Comparison of ENCODE assay signal across 8 cellular contexts in the genomic region with DNA sequence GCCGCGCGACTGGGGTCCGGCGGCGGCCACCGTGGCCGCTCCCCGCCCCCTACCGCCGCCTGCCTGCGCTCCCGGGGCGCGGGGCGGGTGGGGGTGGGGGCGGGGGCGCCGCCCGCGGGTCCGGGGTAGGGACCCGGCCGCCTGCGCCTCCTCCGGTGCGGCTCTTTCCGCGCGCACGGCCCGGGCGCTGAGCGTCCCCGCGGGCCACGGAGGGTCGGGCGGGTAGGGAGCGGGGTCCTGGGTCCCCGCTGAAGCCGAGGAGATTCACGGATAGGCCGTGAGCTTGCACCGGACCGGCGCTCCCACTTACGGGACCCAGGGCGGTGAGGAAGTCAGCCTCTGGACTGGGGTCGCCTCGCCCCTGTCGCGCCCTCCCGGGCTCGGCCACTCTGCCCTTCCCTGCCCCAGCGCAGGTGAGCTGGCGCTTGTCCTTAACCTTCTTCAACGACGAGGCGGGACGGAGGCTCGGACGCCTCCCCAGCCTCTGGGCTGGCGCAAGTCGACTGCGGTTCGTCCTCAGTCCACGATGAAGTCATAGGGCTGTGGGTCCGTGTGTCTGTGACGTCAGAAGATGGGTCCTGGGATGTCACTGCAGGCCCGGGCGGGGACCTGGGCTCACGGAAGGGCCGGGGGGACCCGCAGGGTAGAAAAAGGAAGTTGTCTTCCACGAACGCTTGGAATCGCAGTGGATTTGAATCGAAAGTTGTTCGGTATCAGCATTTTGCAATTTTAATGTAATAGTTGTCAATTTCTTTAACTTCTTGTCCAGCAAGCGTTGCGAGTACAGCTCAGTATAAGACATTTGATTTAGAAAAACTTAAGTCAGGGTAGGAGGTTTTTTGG. TPM values are rescaled to one million over a fixed set of nuclear protein-coding genes. Genes with fewer than 3 reads are reported as not detected.
DNase-seq lines count a peak whose midpoint lies in the region; ATAC-seq and TF ChIP-seq lines count a peak whose summit lies in the region.

No MANE protein-coding gene starts in this region.

- TF ChIP-seq EP300 in SK-N-SH (IDR thresholded peaks at IDR 0.05; ENCODE audit: borderline replicate concordance in 1 of 2, low read depth in 1 of 2, low read length in 1 of 2) = no peak

- CTCF ChIA-PET in SK-N-SH (lab: Yijun Ruan, JAX) = interaction anchor here (0.7 to 4.8 kb wide), 10 partner anchors 11 to 166 kb away, joined by 3 to 94 read pairs (median 8); no protein-coding TSS in a partner anchor

- ATAC-seq in GM23338 = peak; percentile 43
- ATAC-seq in activated naive CD4-positive, alpha-beta T cell treated with anti-CD3 and anti-CD28 coated beads, Interleukin-2, amount 50 U/mL, for 72 hours = peak; percentile 24 to 34

- H3K27me3 ChIP-seq in GM23338 (ENCODE audit: insufficient read depth) = no peaks in the 10 kb centered on the region
- H3K27me3 ChIP-seq in SK-N-SH (ENCODE audit: insufficient read depth) = no peaks in the 10 kb centered on the region
- no peaks in the 10 kb centered on the region for H3K27me3 ChIP-seq in osteoblast (ENCODE audit: insufficient read depth, low read length)
- no peaks in the 10 kb centered on the region for H3K27me3 ChIP-seq in thyroid gland

- H3K4me1 ChIP-seq in GM23338 (ENCODE audit: insufficient read depth) (peaks cover 7% of the 10 kb centered on the region), SK-N-SH (ENCODE audit: control insufficient read depth in 1 of 2, insufficient read depth in 2 of 2, low read depth in 1 of 2, low read length in 1 of 2) (peaks cover 13 to 17% of the 10 kb centered on the region in 2 experiments; a peak in 3 of 4 replicates), osteoblast (ENCODE audit: insufficient read depth, low read length) (peaks cover 18% of the 10 kb centered on the region), thyroid gland (peaks cover 44 to 52% of the 10 kb centered on the region in 2 donors)

- peak; percentile 30 to 58 for TF ChIP-seq POLR2A in thyroid gland (IDR thresholded peaks at IDR 0.05)

- H3K4me3 ChIP-seq in GM23338 (peak overlapping the region; percentile 91), SK-N-SH (ENCODE audit: low read depth in 2 of 2, low read length in 1 of 2) (peak overlapping the region; percentile 69 to 98), osteoblast (ENCODE audit: insufficient read depth, low read length) (peak overlapping the region; percentile 96), thyroid gland (replicated peaks in 1 of 3) (peak overlapping the region; percentile 87 to 95 (median 93))

- H3K36me3 Mint-ChIP-seq in GM23338 (ENCODE audit: low read depth) (no peaks in the 10 kb centered on the region), glutamatergic neuron (ENCODE audit: unreplicated experiment) (no peaks in the 10 kb centered on the region)
- H3K36me3 Mint-ChIP-seq in activated naive CD4-positive, alpha-beta T cell treated with anti-CD3 and anti-CD28 coated beads, Interleukin-2, amount 50 U/mL, for 72 hours = no peaks in the 10 kb centered on the region

- H2AFZ ChIP-seq in GM23338 (peak overlapping the region; percentile 79; the same call in 1 of the 2 replicates), SK-N-SH (ENCODE audit: low read depth) (peak overlapping the region; percentile 71; the same call in 1 of the 2 replicates), osteoblast (ENCODE audit: low read length) (peak overlapping the region; percentile 90)

- TF ChIP-seq RAD21 in SK-N-SH (IDR thresholded peaks at IDR 0.05; ENCODE audit: low read length) = no peak

- H3K9me3 ChIP-seq in SK-N-SH = no peaks in the 10 kb centered on the region
- no peaks in the 10 kb centered on the region for H3K9me3 ChIP-seq in osteoblast (ENCODE audit: low read depth, low read length)
- no peaks in the 10 kb centered on the region for H3K9me3 ChIP-seq in thyroid gland

- no peaks in the 10 kb centered on the region for H3F3A ChIP-seq in GM23338 (replicated peaks; ENCODE audit: low read depth)
- H3F3A ChIP-seq in SK-N-SH (replicated peaks; ENCODE audit: insufficient read depth) = no peaks in the 10 kb centered on the region

- 3% methylated on average over 22 of the region's 82 CpGs for WGBS in SK-N-SH (ENCODE audit: low lambda C conversion rate)
- WGBS in thyroid gland, 2 donors = 1% methylated on average over 25 to 26 of the region's 82 CpGs

- H3K27ac ChIP-seq in GM23338 (ENCODE audit: low read depth) = no peak overlapping the region
- H3K27ac ChIP-seq in SK-N-SH (ENCODE audit: low read depth in 2 of 2, low read length in 1 of 2) = peak overlapping the region; percentile 78 to 79
- H3K27ac ChIP-seq in osteoblast (ENCODE audit: low read depth, low read length) = peak overlapping the region; percentile 90
- H3K27ac ChIP-seq in thyroid gland = peak overlapping the region; percentile 94 to 96 (median 96)

- DNase-seq in GDM1 (lab: John Stamatoyannopoulos, UW) (peak; percentile 75), GM23338 (ENCODE audit: low spot score) (peak; percentile 71), Kasumi-1 (lab: John Stamatoyannopoulos, UW) (peak; percentile 62 to 66), SK-N-SH (peak; percentile 91), glutamatergic neuron (peak; percentile 76), osteoblast (ENCODE audit: insufficient read length, low spot score, missing footprints) (peak; percentile 98), thyroid gland (peak; percentile 69 to 70)
- peak; percentile 58 to 74 for DNase-seq in activated naive CD4-positive, alpha-beta T cell treated with anti-CD3 and anti-CD28 coated beads, Interleukin-2, amount 50 U/mL, for 72 hours (ENCODE audit: low spot score in 2 of 2)

- no peaks in the 10 kb centered on the region for H3K36me3 ChIP-seq in GM23338 (ENCODE audit: insufficient read depth)
- no peaks in the 10 kb centered on the region for H3K36me3 ChIP-seq in SK-N-SH (replicated peaks in 1 of 2; ENCODE audit: control insufficient read depth in 1 of 2, insufficient read depth in 2 of 2, low read length in 1 of 2)
- no peaks in the 10 kb centered on the region for H3K36me3 ChIP-seq in osteoblast (ENCODE audit: insufficient read depth, low read length)
- H3K36me3 ChIP-seq in thyroid gland = no peaks in the 10 kb centered on the region

- H4K20me1 ChIP-seq in GM23338 (replicated peaks; ENCODE audit: insufficient read depth) (peaks cover 6% of the 10 kb centered on the region; the same call in 1 of the 2 replicates), SK-N-SH (ENCODE audit: insufficient read depth) (peaks cover 37% of the 10 kb centered on the region; the same call in 1 of the 2 replicates), osteoblast (ENCODE audit: insufficient read depth, low read length) (peaks cover 26% of the 10 kb centered on the region)

- peaks cover 21% of the 10 kb centered on the region for H3K4me1 Mint-ChIP-seq in GM23338
- peaks cover 6% of the 10 kb centered on the region for H3K4me1 Mint-ChIP-seq in glutamatergic neuron (ENCODE audit: low read depth, unreplicated experiment)

- TF ChIP-seq CTCF in GM23338 (conservative IDR thresholded peaks at IDR 0.05; ENCODE audit: low read depth in 2 of 2) (no peak), SK-N-SH (IDR thresholded peaks at IDR 0.05) (no peak), glutamatergic neuron (IDR thresholded peaks at IDR 0.05; ENCODE audit: partially characterized antibody, unreplicated experiment) (no peak), osteoblast (IDR thresholded peaks at IDR 0.05; ENCODE audit: extremely low read depth, low read depth, low read length) (no peak), thyroid gland (IDR thresholded peaks at IDR 0.05) (no peak)

- intact Hi-C loops in thyroid gland (cut with DNase I) = no loop called here

- peak overlapping the region; percentile 88 for H3K4me3 Mint-ChIP-seq in GM23338
- H3K4me3 Mint-ChIP-seq in glutamatergic neuron (ENCODE audit: unreplicated experiment) = peak overlapping the region; percentile 94

- H3K27me3 Mint-ChIP-seq in GM23338 (ENCODE audit: insufficient read depth, low read depth, poor library complexity) (peaks cover 6% of the 10 kb centered on the region), glutamatergic neuron (ENCODE audit: unreplicated experiment) (peaks cover 5% of the 10 kb centered on the region)

- H3K79me2 ChIP-seq in GM23338 (replicated peaks; ENCODE audit: insufficient read depth) (peaks cover 49% of the 10 kb centered on the region), SK-N-SH (ENCODE audit: insufficient read depth) (peaks cover 49% of the 10 kb centered on the region), osteoblast (ENCODE audit: insufficient read depth, low read length) (peaks cover 52% of the 10 kb centered on the region)

- no peaks in the 10 kb centered on the region for H3K9me3 Mint-ChIP-seq in GM23338
- H3K9me3 Mint-ChIP-seq in activated naive CD4-positive, alpha-beta T cell treated with anti-CD3 and anti-CD28 coated beads, Interleukin-2, amount 50 U/mL, for 72 hours = no peaks in the 10 kb centered on the region
- peaks cover 3% of the 10 kb centered on the region for H3K9me3 Mint-ChIP-seq in glutamatergic neuron (ENCODE audit: unreplicated experiment)

- H3K9ac ChIP-seq in SK-N-SH = peak overlapping the region; percentile 86

- POLR2A ChIA-PET in SK-N-SH (lab: Yijun Ruan, JAX) = no interaction called here

- H3K27ac Mint-ChIP-seq in GM23338 = peak overlapping the region; percentile 90; the same call in 1 of the 2 replicates
- peak overlapping the region; percentile 85 to 88 for H3K27ac Mint-ChIP-seq in activated naive CD4-positive, alpha-beta T cell treated with anti-CD3 and anti-CD28 coated beads, Interleukin-2, amount 50 U/mL, for 72 hours
- peak overlapping the region; percentile 91 for H3K27ac Mint-ChIP-seq in glutamatergic neuron (ENCODE audit: unreplicated experiment)

- H3K9me2 ChIP-seq in GM23338 (ENCODE audit: insufficient read depth) (no peaks in the 10 kb centered on the region; the same call in 1 of the 2 replicates), SK-N-SH (no peaks in the 10 kb centered on the region)

- H3K4me2 ChIP-seq in GM23338 = peak overlapping the region; percentile 73
- H3K4me2 ChIP-seq in SK-N-SH = peak overlapping the region; percentile 70
- peak overlapping the region; percentile 91 for H3K4me2 ChIP-seq in osteoblast (ENCODE audit: insufficient read depth, low read length)

TF ChIP-seq in GM23338, 12 proteins besides CTCF, POLR2A, EP300 and RAD21 (continues in another document):
- TF ChIP-seq POLR2AphosphoS5 (IDR thresholded peaks at IDR 0.05; ENCODE audit: low read depth) (peak; percentile 40; the same call in 1 of the 2 replicates), JUNB (IDR thresholded peaks at IDR 0.05; ENCODE audit: unreplicated experiment) (no peak)

TF ChIP-seq in SK-N-SH, 30 proteins besides CTCF, POLR2A, EP300 and RAD21 (continues in another document):
- no peak for TF ChIP-seq FOSL2 (IDR thresholded peaks at IDR 0.05; ENCODE audit: borderline replicate concordance, low read depth)
- TF ChIP-seq SIN3A (IDR thresholded peaks at IDR 0.05; ENCODE audit: borderline replicate concordance, low read depth, low read length) = no peak

RNA-seq across cellular contexts. Expression of a gene that starts 0.6 kb away (rescaled TPM):
- 12.2 and 13.4 TPM in 2 replicates for total RNA-seq in GM23338 (2014; rRNA removed; shearing (Covaris generic))
- 7.0 and 9.4 TPM in 2 replicates for polyA plus RNA-seq in GM23338 (2016; fragmentation: Nextera tagmentation; extraction: Ambion mirVana)
- 10.0 and 13.2 TPM in 2 replicates for polyA plus RNA-seq in SK-N-SH (2012; rRNA removed)
- 9.3 and 10.9 TPM in 2 replicates for polyA plus RNA-seq in SK-N-SH (2012; cell fraction: cytosol; rRNA removed)
- polyA plus RNA-seq in SK-N-SH (2012; cell fraction: nucleus; rRNA removed) = 17.6 and 23.1 TPM in 2 replicates
- total RNA-seq in activated naive CD4-positive, alpha-beta T cell treated with anti-CD3 and anti-CD28 coated beads, Interleukin-2, amount 50 U/mL, for 72 hours = 10 to 100 TPM; 26.7 to 27.5 TPM
- total RNA-seq in glutamatergic neuron (ENCODE audit: unreplicated experiment) = 13.6 TPM
- total RNA-seq in osteoblast = 24.2 and 24.6 TPM in 2 replicates
- total RNA-seq in thyroid gland = 10 to 100 TPM; 60.0 to 88.5 (median 81.9) TPM
